Comparison of ENCODE assay signal across 25 cellular contexts in genomic region chr2:234415706-234416105, GRCh38.
A peak's percentile ranks its signal among the peaks of the same experiment; 100 is the strongest.
DNase-seq lines count a peak whose midpoint lies in the region; ATAC-seq and FAIRE-seq lines count a peak whose summit lies in the region.
"Had no signal": no experiment of that assay in that cellular context is flagged by ENCODE, and none has a peak within 500 bp of the region (broad histone marks: within the 10 kb centered on the region; RNA-seq: fewer than 3 reads in every experiment).

No MANE protein-coding gene starts in this region.

- no peak for FAIRE-seq in frontal cortex (lab: Jason Lieb, UNC)
- FAIRE-seq: GM12892 had no signal

- H3K27ac Mint-ChIP-seq in immature natural killer cell: peak overlapping the region; percentile 1 to 77 (median 57)
- H3K27ac Mint-ChIP-seq in activated naive CD4-positive, alpha-beta T cell treated with anti-CD3 and anti-CD28 coated beads, Interleukin-2, amount 10 ng/mL, durations not matched to agents 7 days and 5 days: no peak overlapping the region
- H3K27ac Mint-ChIP-seq: HFFc6 had no signal

- no peaks in the 10 kb centered on the region for H3K36me3 ChIP-seq in BLaER1 treated with 17β-estradiol and CSF1 and Interleukin-3, amounts not matched to agents 10 nM and 100 nM
- no peaks in the 10 kb centered on the region for H3K36me3 ChIP-seq in trophoblast cell (ENCODE audit: control insufficient read depth in 1 of 2, insufficient read depth in 2 of 2, low read length in 2 of 2)
- H3K36me3 ChIP-seq: BE2C, Peyer's patch had no signal

- no peak overlapping the region for H3K18ac ChIP-seq in trophoblast cell (ENCODE audit: low read length)

- intact Hi-C loops in left cardiac atrium (cut with DNase I): no loop called here

- peaks cover 35 to 45% of the 10 kb centered on the region in 2 donors for H3K4me1 Mint-ChIP-seq in immature natural killer cell
- H3K4me1 Mint-ChIP-seq in activated naive CD4-positive, alpha-beta T cell treated with anti-CD3 and anti-CD28 coated beads, Interleukin-2, amount 10 ng/mL, durations not matched to agents 7 days and 5 days: peaks cover 40% of the 10 kb centered on the region

- H4K8ac ChIP-seq in trophoblast cell (ENCODE audit: low read depth, low read length): no peak overlapping the region

- H3K9me3 Mint-ChIP-seq in immature natural killer cell: no peaks in the 10 kb centered on the region
- peaks cover 12% of the 10 kb centered on the region for H3K9me3 Mint-ChIP-seq in activated naive CD4-positive, alpha-beta T cell treated with anti-CD3 and anti-CD28 coated beads, Interleukin-2, amount 10 ng/mL, durations not matched to agents 7 days and 5 days
- H3K9me3 Mint-ChIP-seq: HFFc6 had no signal

- H3K9ac ChIP-seq in BLaER1 treated with 17β-estradiol and CSF1 and Interleukin-3, amounts not matched to agents 10 nM and 100 nM: no peak overlapping the region
- H3K9ac ChIP-seq in trophoblast cell (ENCODE audit: low read length): no peak overlapping the region

- H2BK120ac ChIP-seq in trophoblast cell (ENCODE audit: insufficient read depth, low read length, poor library complexity): no peak overlapping the region

- CTCF ChIA-PET in activated naive CD4-positive, alpha-beta T cell treated with anti-CD3 and anti-CD28 coated beads, Interleukin-2, amount 10 ng/mL, durations not matched to agents 7 days and 5 days (lab: Charles Lee): no interaction called here

- H4K20me1 ChIP-seq in BLaER1 treated with 17β-estradiol and CSF1 and Interleukin-3, amounts not matched to agents 10 nM and 100 nM: no peaks in the 10 kb centered on the region

- H3K4me2 ChIP-seq in BLaER1 treated with 17β-estradiol and CSF1 and Interleukin-3, amounts not matched to agents 10 nM and 100 nM: peak overlapping the region in 8 of 11 experiments; percentile 37 to 65 (median 54); a peak in 10 of 22 replicates
- H3K4me2 ChIP-seq in trophoblast cell (ENCODE audit: low read length): no peak overlapping the region

- H3K4me3 ChIP-seq in BLaER1 treated with 17β-estradiol and CSF1 and Interleukin-3, amounts not matched to agents 10 nM and 100 nM: no peak overlapping the region
- H3K4me3 ChIP-seq in trophoblast cell (ENCODE audit: low read depth, low read length): no peak overlapping the region
- H3K4me3 ChIP-seq: Peyer's patch, SK-N-MC had no signal

- H3K36me3 Mint-ChIP-seq in immature natural killer cell: peaks cover 7 to 18% (median 11%) of the 10 kb centered on the region in 3 donors
- peaks cover 13% of the 10 kb centered on the region for H3K36me3 Mint-ChIP-seq in activated naive CD4-positive, alpha-beta T cell treated with anti-CD3 and anti-CD28 coated beads, Interleukin-2, amount 10 ng/mL, durations not matched to agents 7 days and 5 days

- H2BK12ac ChIP-seq in trophoblast cell (ENCODE audit: low read length): no peak overlapping the region

- H3K4ac ChIP-seq in trophoblast cell (ENCODE audit: low read depth, low read length): no peak overlapping the region

- H3K27me3 Mint-ChIP-seq in immature natural killer cell (ENCODE audit: low read depth in 3 of 3): peaks cover 0 to 5% (median 0%) of the 10 kb centered on the region in 3 donors
- H3K27me3 Mint-ChIP-seq in activated naive CD4-positive, alpha-beta T cell treated with anti-CD3 and anti-CD28 coated beads, Interleukin-2, amount 10 ng/mL, durations not matched to agents 7 days and 5 days: no peaks in the 10 kb centered on the region

- DNase-seq in MV-4-11 (lab: John Stamatoyannopoulos, UW) (peak; percentile 19), immature natural killer cell (no peak), trophoblast cell (no peak), frontal cortex (ENCODE audit: low spot score in 2 of 2) (no peak), left cardiac atrium (no peak)
- no peak for DNase-seq in activated naive CD4-positive, alpha-beta T cell treated with anti-CD3 and anti-CD28 coated beads, Interleukin-2, amount 50 U/mL, for 16 hours
- DNase-seq in activated naive CD4-positive, alpha-beta T cell treated with anti-CD3 and anti-CD28 coated beads, Interleukin-2, amount 10 ng/mL, durations not matched to agents 7 days and 5 days: no peak
- DNase-seq: BE2C, DMS 273 treated with DMSO at 0.1 percent for 48 hours, GF-D8, HFFc6, IMR-90, Karpas-422, MM.1S, NCI-H1105, NCI-H1694, NCI-H2107, NCI-H2227 treated with DMSO at 0.1 percent for 48 hours, NCI-H524, Peyer's patch, Right ventricle myocardium superior had no signal

- no peaks in the 10 kb centered on the region for H3K27me3 ChIP-seq in BLaER1 treated with 17β-estradiol and CSF1 and Interleukin-3, amounts not matched to agents 10 nM and 100 nM
- no peaks in the 10 kb centered on the region for H3K27me3 ChIP-seq in trophoblast cell (ENCODE audit: insufficient read depth, low read length)
- H3K27me3 ChIP-seq: BE2C, Peyer's patch had no signal

- peaks cover 10 to 37% (median 23%) of the 10 kb centered on the region in 11 experiments for H3K9me3 ChIP-seq in BLaER1 treated with 17β-estradiol and CSF1 and Interleukin-3, amounts not matched to agents 10 nM and 100 nM (replicated peaks in 1 of 11)
- H3K9me3 ChIP-seq in trophoblast cell (ENCODE audit: insufficient read depth, low read depth, low read length): peaks cover 4% of the 10 kb centered on the region
- H3K9me3 ChIP-seq: BE2C, Peyer's patch had no signal

- H4K91ac ChIP-seq in trophoblast cell (ENCODE audit: low read depth, low read length): no peak overlapping the region

- H2BK5ac ChIP-seq in trophoblast cell (ENCODE audit: low read depth, low read length, poor library complexity): no peak overlapping the region

- H3K27ac ChIP-seq in BLaER1 treated with 17β-estradiol and CSF1 and Interleukin-3, amounts not matched to agents 10 nM and 100 nM: peak overlapping the region in 2 of 11 experiments; percentile 2 to 67; a peak in 1 of 22 replicates
- no peak overlapping the region for H3K27ac ChIP-seq in trophoblast cell (ENCODE audit: low read depth, low read length)
- H3K27ac ChIP-seq: 22Rv1, Peyer's patch, SK-N-MC had no signal

- H3K14ac ChIP-seq in trophoblast cell (ENCODE audit: low read length): no peak overlapping the region

- no peak overlapping the region for H3K23ac ChIP-seq in trophoblast cell (ENCODE audit: low read length)

- peak overlapping the region; percentile 56 for H2AK5ac ChIP-seq in trophoblast cell (ENCODE audit: low read length)

- H4K12ac ChIP-seq in trophoblast cell (ENCODE audit: low read depth, low read length): no peak overlapping the region

- no peaks in the 10 kb centered on the region for H3K79me1 ChIP-seq in trophoblast cell (ENCODE audit: low read length)

- H3K4me1 ChIP-seq in BLaER1 treated with 17β-estradiol and CSF1 and Interleukin-3, amounts not matched to agents 10 nM and 100 nM: peaks cover 19 to 34% (median 25%) of the 10 kb centered on the region in 10 experiments
- peaks cover 10 to 18% of the 10 kb centered on the region in 2 experiments for H3K4me1 ChIP-seq in trophoblast cell (ENCODE audit: control insufficient read depth in 1 of 2, insufficient read depth in 2 of 2, low read length in 2 of 2)
- H3K4me1 ChIP-seq: BE2C had no signal

- H3K79me2 ChIP-seq in trophoblast cell (ENCODE audit: control insufficient read depth, insufficient read depth, low read length, poor library complexity): no peaks in the 10 kb centered on the region

- no peak overlapping the region for H3K4me3 Mint-ChIP-seq in immature natural killer cell
- no peak overlapping the region for H3K4me3 Mint-ChIP-seq in activated naive CD4-positive, alpha-beta T cell treated with anti-CD3 and anti-CD28 coated beads, Interleukin-2, amount 10 ng/mL, durations not matched to agents 7 days and 5 days
- H3K4me3 Mint-ChIP-seq: HFFc6 had no signal

- ATAC-seq in left cardiac atrium: no peak

- no CpG with 5 or more reads among the region's 4 CpGs for WGBS in trophoblast cell (ENCODE audit: extremely low coverage, insufficient coverage, insufficient read length)

- no peak overlapping the region for H2AFZ ChIP-seq in trophoblast cell (ENCODE audit: insufficient read depth, low read length, poor library complexity)
